Comparison of ENCODE assay signal across 1 cellular context in the genomic region with DNA sequence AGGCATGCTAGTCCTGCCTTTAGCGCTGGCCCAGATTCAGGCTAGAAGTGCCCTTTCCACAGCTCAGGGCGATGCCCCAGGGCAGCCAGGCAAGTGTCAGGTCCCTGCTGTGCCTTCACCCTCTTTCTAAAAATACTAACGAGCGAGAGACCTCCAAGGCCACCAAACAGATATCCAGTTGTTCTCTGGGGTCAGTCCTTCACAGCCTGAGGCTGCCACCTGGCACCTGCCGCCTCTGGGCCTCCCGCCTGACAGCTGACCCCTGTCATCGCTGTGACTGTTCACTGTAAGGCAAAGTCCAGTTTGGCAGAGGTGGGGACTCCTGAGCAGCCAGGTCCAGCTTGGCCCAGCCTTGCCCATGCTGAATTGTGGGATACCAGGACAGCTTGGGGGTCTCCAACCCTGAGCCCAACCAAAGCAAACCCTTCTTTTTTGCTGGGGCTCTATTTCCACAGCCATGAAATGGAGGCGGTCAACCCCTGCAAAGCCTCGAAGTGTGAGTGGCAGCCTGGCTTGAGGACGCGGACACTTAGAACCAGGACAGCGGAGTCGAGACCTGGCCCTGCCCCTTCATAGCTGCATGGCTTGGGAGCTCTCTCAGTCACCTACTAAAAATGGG.
TF ChIP-seq lines count a peak whose summit lies in the region.

No MANE protein-coding gene starts in this region.

TF ChIP-seq in HepG2, 621 proteins besides CTCF, POLR2A, EP300 and RAD21 (continued from another document and continues in another):
- no peak for TF ChIP-seq ZXDC (CRISPR knock-in tag; IDR thresholded peaks at IDR 0.05)
- no peak for TF ChIP-seq SUZ12 (IDR thresholded peaks at IDR 0.05; ENCODE audit: low read depth, low read length)
- TF ChIP-seq TRAFD1 (CRISPR knock-in tag; IDR thresholded peaks at IDR 0.05; ENCODE audit: borderline replicate concordance) = peak; percentile 2; the same call in 1 of the 2 replicates
- TF ChIP-seq ZNF569 (CRISPR knock-in tag; IDR thresholded peaks at IDR 0.05; ENCODE audit: borderline replicate concordance) = no peak
- TF ChIP-seq ZNF510 (CRISPR knock-in tag; IDR thresholded peaks at IDR 0.05; ENCODE audit: low read depth) = no peak
- no peak for TF ChIP-seq BRCA1 (CRISPR knock-in tag; IDR thresholded peaks at IDR 0.05)
- TF ChIP-seq, protein P1, sequence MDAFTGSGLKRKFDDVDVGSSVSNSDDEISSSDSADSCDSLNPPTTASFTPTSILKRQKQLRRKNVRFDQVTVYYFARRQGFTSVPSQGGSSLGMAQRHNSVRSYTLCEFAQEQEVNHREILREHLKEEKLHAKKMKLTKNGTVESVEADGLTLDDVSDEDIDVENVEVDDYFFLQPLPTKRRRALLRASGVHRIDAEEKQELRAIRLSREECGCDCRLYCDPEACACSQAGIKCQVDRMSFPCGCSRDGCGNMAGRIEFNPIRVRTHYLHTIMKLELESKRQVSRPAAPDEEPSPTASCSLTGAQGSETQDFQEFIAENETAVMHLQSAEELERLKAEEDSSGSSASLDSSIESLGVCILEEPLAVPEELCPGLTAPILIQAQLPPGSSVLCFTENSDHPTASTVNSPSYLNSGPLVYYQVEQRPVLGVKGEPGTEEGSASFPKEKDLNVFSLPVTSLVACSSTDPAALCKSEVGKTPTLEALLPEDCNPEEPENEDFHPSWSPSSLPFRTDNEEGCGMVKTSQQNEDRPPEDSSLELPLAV (CRISPR knock-in tag; conservative IDR thresholded peaks at IDR 0.05; ENCODE audit: low read depth) = no peak
- peak; percentile 87 for TF ChIP-seq ZSCAN21 (CRISPR knock-in tag; IDR thresholded peaks at IDR 0.05; ENCODE audit: borderline replicate concordance)
- no peak for TF ChIP-seq HNRNPK (IDR thresholded peaks at IDR 0.05; ENCODE audit: low read depth, low read length, poor library complexity, severe bottlenecking)
- TF ChIP-seq ZNF160 (CRISPR knock-in tag; IDR thresholded peaks at IDR 0.05) = peak; percentile 57; the same call in 1 of the 2 replicates
- TF ChIP-seq ZNF232 (CRISPR knock-in tag; IDR thresholded peaks at IDR 0.05; ENCODE audit: borderline replicate concordance) = peak; percentile 82; the same call in 1 of the 2 replicates
- no peak for TF ChIP-seq TSC22D2 (CRISPR knock-in tag; IDR thresholded peaks at IDR 0.05; ENCODE audit: borderline replicate concordance)
- TF ChIP-seq ZNF296 (CRISPR knock-in tag; conservative IDR thresholded peaks at IDR 0.05) = peak; percentile 90
- TF ChIP-seq ZNF781 (CRISPR knock-in tag; IDR thresholded peaks at IDR 0.05; ENCODE audit: borderline replicate concordance, not compliant biosample characterization) = no peak
- TF ChIP-seq HNF1B (CRISPR knock-in tag; IDR thresholded peaks at IDR 0.05) = peak; percentile 93
- TF ChIP-seq IKZF1 (IDR thresholded peaks at IDR 0.05) = no peak
- no peak for TF ChIP-seq PHB2 (IDR thresholded peaks at IDR 0.05; ENCODE audit: partially characterized antibody)
- TF ChIP-seq, protein P2, sequence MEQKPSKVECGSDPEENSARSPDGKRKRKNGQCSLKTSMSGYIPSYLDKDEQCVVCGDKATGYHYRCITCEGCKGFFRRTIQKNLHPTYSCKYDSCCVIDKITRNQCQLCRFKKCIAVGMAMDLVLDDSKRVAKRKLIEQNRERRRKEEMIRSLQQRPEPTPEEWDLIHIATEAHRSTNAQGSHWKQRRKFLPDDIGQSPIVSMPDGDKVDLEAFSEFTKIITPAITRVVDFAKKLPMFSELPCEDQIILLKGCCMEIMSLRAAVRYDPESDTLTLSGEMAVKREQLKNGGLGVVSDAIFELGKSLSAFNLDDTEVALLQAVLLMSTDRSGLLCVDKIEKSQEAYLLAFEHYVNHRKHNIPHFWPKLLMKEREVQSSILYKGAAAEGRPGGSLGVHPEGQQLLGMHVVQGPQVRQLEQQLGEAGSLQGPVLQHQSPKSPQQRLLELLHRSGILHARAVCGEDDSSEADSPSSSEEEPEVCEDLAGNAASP (CRISPR knock-in tag; IDR thresholded peaks at IDR 0.05; ENCODE audit: borderline replicate concordance) = peak; percentile 79; the same call in 1 of the 2 replicates
- no peak for TF ChIP-seq ZKSCAN5 (CRISPR knock-in tag; IDR thresholded peaks at IDR 0.05)
- peak; percentile 73; the same call in 1 of the 2 replicates for TF ChIP-seq KDM5B (CRISPR knock-in tag; IDR thresholded peaks at IDR 0.05; ENCODE audit: borderline replicate concordance)
- TF ChIP-seq JDP2 (CRISPR knock-in tag; IDR thresholded peaks at IDR 0.05; ENCODE audit: borderline replicate concordance) = no peak
- no peak for TF ChIP-seq ZC3H13 (CRISPR knock-in tag; IDR thresholded peaks at IDR 0.05)
- TF ChIP-seq IRX3 (CRISPR knock-in tag; IDR thresholded peaks at IDR 0.05; ENCODE audit: borderline replicate concordance, low read depth) = no peak
- TF ChIP-seq RXRB (CRISPR knock-in tag; IDR thresholded peaks at IDR 0.05; ENCODE audit: borderline replicate concordance) = peak; percentile 84
- peak; percentile 69; the same call in 1 of the 2 replicates for TF ChIP-seq ZNF619 (CRISPR knock-in tag; IDR thresholded peaks at IDR 0.05)
- peak; percentile 88 for TF ChIP-seq ZNF567 (CRISPR knock-in tag; IDR thresholded peaks at IDR 0.05; ENCODE audit: borderline replicate concordance)
- TF ChIP-seq FOXO4 (CRISPR knock-in tag; conservative IDR thresholded peaks at IDR 0.05) = no peak
- TF ChIP-seq SMAD1 (CRISPR knock-in tag; IDR thresholded peaks at IDR 0.05; ENCODE audit: borderline replicate concordance, low read depth) = 0 out of 2 replicates have a peak, but pooled peaks have one; percentile 39
- peak; percentile 77; the same call in 1 of the 2 replicates for TF ChIP-seq ZNF274 (CRISPR knock-in tag; IDR thresholded peaks at IDR 0.05)
- peak; percentile 89; the same call in 1 of the 2 replicates for TF ChIP-seq TGIF2 (CRISPR knock-in tag; IDR thresholded peaks at IDR 0.05)
- TF ChIP-seq NCOA5 (CRISPR knock-in tag; IDR thresholded peaks at IDR 0.05) = no peak
- TF ChIP-seq TEF (CRISPR knock-in tag; IDR thresholded peaks at IDR 0.05) = no peak
- TF ChIP-seq ZNF121 (CRISPR knock-in tag; IDR thresholded peaks at IDR 0.05) = peak; percentile 67
- no peak for TF ChIP-seq RELA (CRISPR knock-in tag; IDR thresholded peaks at IDR 0.05)
- TF ChIP-seq ZNF318 (CRISPR knock-in tag; IDR thresholded peaks at IDR 0.05) = no peak
- TF ChIP-seq AKAP8 (CRISPR knock-in tag; IDR thresholded peaks at IDR 0.05) = no peak
- no peak; the same call in 1 of the 2 replicates for TF ChIP-seq ARNT2 (CRISPR knock-in tag; IDR thresholded peaks at IDR 0.05; ENCODE audit: low read depth)
- peak; percentile 89 for TF ChIP-seq ZMYM2 (CRISPR knock-in tag; IDR thresholded peaks at IDR 0.05)
- TF ChIP-seq CAMTA2 (CRISPR knock-in tag; IDR thresholded peaks at IDR 0.05; ENCODE audit: borderline replicate concordance) = no peak
- TF ChIP-seq ZNF205 (CRISPR knock-in tag; IDR thresholded peaks at IDR 0.05) = no peak
